19 cellular contexts compared by ENCODE assay signal in genomic region chr12:5521456-5522325, GRCh38.
A peak's percentile ranks its signal among the peaks of the same experiment; 100 is the strongest.
DNase-seq lines count a peak whose midpoint lies in the region; FAIRE-seq and TF ChIP-seq lines count a peak whose summit lies in the region.
"Had no signal": no experiment of that assay in that cellular context is flagged by ENCODE, and none has a peak within 500 bp of the region (broad histone marks: within the 10 kb centered on the region; RNA-seq: fewer than 3 reads in every experiment).

No MANE protein-coding gene starts in this region.

- H2BK120ac ChIP-seq in neuronal stem cell (ENCODE audit: low read depth, low read length) = no peak overlapping the region

- DNase-seq in D341Med (ENCODE audit: low spot score) (peak; percentile 5), SJCRH30 (no peak), esophagus muscularis mucosa (ENCODE audit: extremely low spot score) (peak; percentile 75), neuronal stem cell (ENCODE audit: low spot score) (no peak), NCI-H2107 (lab: John Stamatoyannopoulos, UW) (no peak), frontal cortex (ENCODE audit: low spot score in 2 of 2) (no peak), foreskin fibroblast (no peak), NCI-H187 treated with DMSO at 0.1 percent for 48 hours (lab: John Stamatoyannopoulos, UW) (no peak)
- DNase-seq: Calu3, DMS 273 treated with DMSO at 0.1 percent for 48 hours, DMS53, HFFc6 had no signal

- no peak overlapping the region for H2BK15ac ChIP-seq in neuronal stem cell (ENCODE audit: low read length)

- WGBS in esophagus muscularis mucosa = 96% methylated on average over 19 of the region's 20 CpGs
- no CpG with 5 or more reads among the region's 20 CpGs for WGBS in neuronal stem cell (ENCODE audit: extremely low coverage in 2 of 2, insufficient read length in 2 of 2, insufficient replicate concordance in 1 of 2), 2 donors

- H3K18ac ChIP-seq in neuronal stem cell (ENCODE audit: low read length) = peak overlapping the region; percentile 0

- H2BK5ac ChIP-seq in neuronal stem cell (ENCODE audit: low read length) = no peak overlapping the region

- no peaks in the 10 kb centered on the region for H3K36me3 ChIP-seq in SJCRH30
- no peaks in the 10 kb centered on the region for H3K36me3 ChIP-seq in esophagus muscularis mucosa
- H3K36me3 ChIP-seq in neuronal stem cell (replicated peaks in 1 of 2; ENCODE audit: control insufficient read depth in 2 of 2, insufficient read depth in 2 of 2, low read length in 2 of 2) = no peaks in the 10 kb centered on the region
- H3K36me3 ChIP-seq: BLaER1 treated with 17β-estradiol and CSF1 and Interleukin-3, amounts not matched to agents 10 nM and 100 nM had no signal

- peak overlapping the region; percentile 52 for H3K27ac ChIP-seq in SJCRH30
- H3K27ac ChIP-seq in esophagus muscularis mucosa (replicated peaks in 1 of 4) = no peak overlapping the region
- no peak overlapping the region for H3K27ac ChIP-seq in neuronal stem cell (replicated peaks; ENCODE audit: low read length)
- H3K27ac ChIP-seq: BLaER1 treated with 17β-estradiol and CSF1 and Interleukin-3, amounts not matched to agents 10 nM and 100 nM; HL-60 had no signal

- no peak overlapping the region for H2AK5ac ChIP-seq in neuronal stem cell (ENCODE audit: low read depth, low read length)

- peak overlapping the region; percentile 57 for H4K91ac ChIP-seq in neuronal stem cell (ENCODE audit: low read depth, low read length, poor library complexity)

- intact Hi-C loops in esophagus muscularis mucosa (cut with DNase I) = no loop called here

- H3K9me3 ChIP-seq in SJCRH30 (replicated peaks) (no peaks in the 10 kb centered on the region), esophagus muscularis mucosa (no peaks in the 10 kb centered on the region), neuronal stem cell (replicated peaks in 1 of 2; ENCODE audit: control insufficient read depth in 2 of 2, insufficient read depth in 1 of 2, low read depth in 1 of 2, low read length in 2 of 2) (no peaks in the 10 kb centered on the region)
- H3K9me3 ChIP-seq: BLaER1 treated with 17β-estradiol and CSF1 and Interleukin-3, amounts not matched to agents 10 nM and 100 nM had no signal

- no peak overlapping the region for H3K14ac ChIP-seq in neuronal stem cell (ENCODE audit: low read length)

- H3K4me1 ChIP-seq in SJCRH30 = peaks cover 32% of the 10 kb centered on the region
- H3K4me1 ChIP-seq in esophagus muscularis mucosa = no peaks in the 10 kb centered on the region
- peaks cover 2 to 4% of the 10 kb centered on the region in 2 donors for H3K4me1 ChIP-seq in neuronal stem cell (ENCODE audit: control insufficient read depth in 2 of 2, insufficient read depth in 1 of 2, low read depth in 1 of 2, low read length in 2 of 2)

- TF ChIP-seq POLR2A in esophagus muscularis mucosa (IDR thresholded peaks at IDR 0.05; ENCODE audit: low read depth) = no peak

- TF ChIP-seq CTCF in esophagus muscularis mucosa (IDR thresholded peaks at IDR 0.05) = no peak
- no peak for TF ChIP-seq CTCF in foreskin fibroblast (IDR thresholded peaks at IDR 0.05; ENCODE audit: low read depth, low read length)

- no peaks in the 10 kb centered on the region for H3K79me1 ChIP-seq in neuronal stem cell (ENCODE audit: low read depth, low read length)

- H3K27me3 ChIP-seq in SJCRH30 (no peaks in the 10 kb centered on the region), esophagus muscularis mucosa (no peaks in the 10 kb centered on the region), neuronal stem cell (ENCODE audit: control insufficient read depth in 3 of 3, insufficient read depth in 3 of 3, low read depth in 1 of 3, low read length in 3 of 3) (no peaks in the 10 kb centered on the region)
- H3K27me3 ChIP-seq: BLaER1 treated with 17β-estradiol and CSF1 and Interleukin-3, amounts not matched to agents 10 nM and 100 nM had no signal

- H3K4me3 ChIP-seq in SJCRH30 = no peak overlapping the region
- no peak overlapping the region for H3K4me3 ChIP-seq in esophagus muscularis mucosa
- H3K4me3 ChIP-seq in neuronal stem cell (ENCODE audit: low read length in 2 of 2) = no peak overlapping the region
- H3K4me3 ChIP-seq in foreskin fibroblast (ENCODE audit: low read depth in 1 of 2, low read length in 2 of 2) = no peak overlapping the region
- H3K4me3 ChIP-seq: BLaER1 treated with 17β-estradiol and CSF1 and Interleukin-3, amounts not matched to agents 10 nM and 100 nM; GM23338 had no signal

- no peak overlapping the region for H3K4me2 ChIP-seq in neuronal stem cell (ENCODE audit: insufficient read depth, low read length, poor library complexity, severe bottlenecking)
- H3K4me2 ChIP-seq: GM23338 had no signal

- no peak overlapping the region for H3K9ac ChIP-seq in neuronal stem cell (ENCODE audit: low read depth, low read length, poor library complexity)
- H3K9ac ChIP-seq: BLaER1 treated with 17β-estradiol and CSF1 and Interleukin-3, amounts not matched to agents 10 nM and 100 nM had no signal

- H3K4ac ChIP-seq in neuronal stem cell (ENCODE audit: low read length) = no peak overlapping the region

- no peak overlapping the region for H3K23ac ChIP-seq in neuronal stem cell (ENCODE audit: low read depth, low read length, poor library complexity)

- no peak overlapping the region for H4K8ac ChIP-seq in neuronal stem cell (ENCODE audit: low read depth, low read length)

- no peak overlapping the region for H2AFZ ChIP-seq in neuronal stem cell (ENCODE audit: low read length)
- H2AFZ ChIP-seq: GM23338 had no signal

- H2BK12ac ChIP-seq in neuronal stem cell (ENCODE audit: low read length) = no peak overlapping the region

- TF ChIP-seq EP300 in esophagus muscularis mucosa (IDR thresholded peaks at IDR 0.05) = no peak

- FAIRE-seq in frontal cortex (lab: Jason Lieb, UNC) = no peak
- FAIRE-seq: G401.6, GM12891, GM18507, H54 had no signal

Comparison
In these comparisons a context has a peak if more than half of its experiments do, and no peak if none do; other contexts are left out.
1. DNase-seq: peak in D341Med (single experiment) and esophagus muscularis mucosa (single experiment); none in SJCRH30 (0 of 2), neuronal stem cell (single experiment), NCI-H2107 (single experiment), frontal cortex (0 of 2), foreskin fibroblast (0 of 2) and NCI-H187 treated with DMSO at 0.1 percent for 48 hours (single experiment).